Comparison of ENCODE assay signal across 10 cellular contexts in genomic region chr12:109358154-109358869, GRCh38. TPM values are rescaled to one million over a fixed set of nuclear protein-coding genes. Genes with fewer than 3 reads are reported as not detected.
DNase-seq lines count a peak whose midpoint lies in the region; ATAC-seq, FAIRE-seq and TF ChIP-seq lines count a peak whose summit lies in the region.
"Had no signal": no experiment of that assay in that cellular context is flagged by ENCODE, and none has a peak within 500 bp of the region (broad histone marks: within the 10 kb centered on the region; RNA-seq: fewer than 3 reads in every experiment).

No MANE protein-coding gene starts in this region.

- no peak for TF ChIP-seq CTCF in heart left ventricle (IDR thresholded peaks at IDR 0.05)
- no peak for TF ChIP-seq CTCF in K562 (IDR thresholded peaks at IDR 0.05 in 2 of 3, conservative IDR thresholded peaks at IDR 0.05 in 1 of 3; ENCODE audit: insufficient read depth in 2 of 3, low read depth in 1 of 3, low read length in 3 of 3)
- no peak for TF ChIP-seq CTCF in WERI-Rb-1 (IDR thresholded peaks at IDR 0.05; ENCODE audit: low read depth, low read length)
- no peak for TF ChIP-seq CTCF in mammary epithelial cell (conservative IDR thresholded peaks at IDR 0.05 in 1 of 2, IDR thresholded peaks at IDR 0.05 in 1 of 2; ENCODE audit: extremely low read depth in 1 of 2, insufficient read depth in 1 of 2, low read depth in 1 of 2, low read length in 2 of 2)
- no peak for TF ChIP-seq CTCF in Caco-2 (IDR thresholded peaks at IDR 0.05; ENCODE audit: insufficient read depth in 1 of 2, low read depth in 1 of 2, low read length in 1 of 2, severe bottlenecking in 1 of 2, unreplicated experiment in 1 of 2)

- no peak for DNase-seq in right cardiac atrium
- no peak for DNase-seq in heart left ventricle
- no peak for DNase-seq in K562 (ENCODE audit: extremely low read depth in 1 of 4, low spot score in 3 of 4)
- DNase-seq in WERI-Rb-1: no peak
- DNase-seq in mammary epithelial cell: no peak
- DNase-seq in Caco-2: no peak
- DNase-seq in stimulated activated CD4-positive, alpha-beta T cell treated with anti-CD3 and anti-CD28 coated beads, Interleukin-4, amount 100 ng/mL, for 4 hours: no peak
- DNase-seq: cerebellar nuclear complex had no signal

- ATAC-seq in right cardiac atrium (peak; percentile 36 to 61), heart left ventricle (no peak), HG03442 (IDR thresholded peaks at IDR 0.05; ENCODE audit: unreplicated experiment) (peak; percentile 86), K562 (no peak)

- H3K9ac ChIP-seq in K562 (ENCODE audit: insufficient read depth in 1 of 2, low read depth in 2 of 2, low read length in 2 of 2) (no peak overlapping the region), mammary epithelial cell (ENCODE audit: insufficient read depth, low read length) (no peak overlapping the region)

- H3K4me2 ChIP-seq in K562 (ENCODE audit: insufficient read depth, low read length) (no peak overlapping the region), mammary epithelial cell (ENCODE audit: insufficient read depth, low read depth, low read length) (no peak overlapping the region)

- POLR2A ChIA-PET in K562 (lab: Yijun Ruan, JAX): interaction anchor here (0.6 kb wide), 1 partner anchor 598 kb away, joined by 3 read pairs; no protein-coding TSS in a partner anchor
- POLR2A ChIA-PET in Caco-2 (lab: Charles Lee): no interaction called here

- no peak for TF ChIP-seq POLR2A in heart left ventricle (IDR thresholded peaks at IDR 0.05)
- no peak for TF ChIP-seq POLR2A in K562 (conservative IDR thresholded peaks at IDR 0.05)

- H3K27me3 ChIP-seq in right cardiac atrium (ENCODE audit: control insufficient read depth, insufficient read depth) (no peaks in the 10 kb centered on the region), heart left ventricle (peaks cover 0 to 5% (median 0%) of the 10 kb centered on the region in 9 donors), K562 (ENCODE audit: control insufficient read depth in 2 of 2, insufficient read depth in 2 of 2, low read length in 2 of 2) (peaks cover 25 to 41% of the 10 kb centered on the region in 2 experiments), WERI-Rb-1 (ENCODE audit: insufficient read depth, low read depth, severe bottlenecking) (no peaks in the 10 kb centered on the region), mammary epithelial cell (ENCODE audit: insufficient read depth, low read length) (peaks cover 7% of the 10 kb centered on the region), Caco-2 (replicated peaks; ENCODE audit: control insufficient read depth, insufficient read depth, low read length) (no peaks in the 10 kb centered on the region)

- no peak overlapping the region for H2AFZ ChIP-seq in K562 (ENCODE audit: low read depth, low read length)
- H2AFZ ChIP-seq in mammary epithelial cell (ENCODE audit: low read depth, low read length): no peak overlapping the region

- CTCF ChIA-PET in K562 (lab: Yijun Ruan, JAX; ENCODE audit: low intra/inter-chr PET ratio): interaction anchor here (0.6 kb wide), 1 partner anchor 31 kb away, joined by 6 read pairs; no protein-coding TSS in a partner anchor
- CTCF ChIA-PET in mammary epithelial cell (lab: Charles Lee; ENCODE audit: low non-redundant PET): no interaction called here
- CTCF ChIA-PET in Caco-2 (lab: Charles Lee): no interaction called here

- H3K27ac ChIP-seq in right cardiac atrium (ENCODE audit: low read length): no peak overlapping the region
- no peak overlapping the region for H3K27ac ChIP-seq in heart left ventricle
- no peak overlapping the region for H3K27ac ChIP-seq in K562 (ENCODE audit: extremely low read depth, low read depth, low read length)
- H3K27ac ChIP-seq in WERI-Rb-1: no peak overlapping the region
- no peak overlapping the region for H3K27ac ChIP-seq in mammary epithelial cell (ENCODE audit: insufficient read depth, low read depth, low read length)
- H3K27ac ChIP-seq: SJSA1 had no signal

- H3K36me3 Mint-ChIP-seq in Caco-2 (ENCODE audit: insufficient read depth, unreplicated experiment): no peaks in the 10 kb centered on the region

- no peaks in the 10 kb centered on the region for H3K36me3 ChIP-seq in heart left ventricle
- H3K36me3 ChIP-seq in K562 (ENCODE audit: control insufficient read depth, insufficient read depth, low read length): no peaks in the 10 kb centered on the region
- H3K36me3 ChIP-seq in WERI-Rb-1: no peaks in the 10 kb centered on the region
- H3K36me3 ChIP-seq in mammary epithelial cell (ENCODE audit: insufficient read depth, low read length): no peaks in the 10 kb centered on the region
- no peaks in the 10 kb centered on the region for H3K36me3 ChIP-seq in Caco-2 (ENCODE audit: control insufficient read depth, insufficient read depth, low read length)
- H3K36me3 ChIP-seq: SJSA1 had no signal

- H3K4me1 Mint-ChIP-seq in Caco-2 (ENCODE audit: low read depth, unreplicated experiment): no peaks in the 10 kb centered on the region

- H3K4me1 ChIP-seq in right cardiac atrium (ENCODE audit: control insufficient read depth, insufficient read depth, low read length): no peaks in the 10 kb centered on the region
- H3K4me1 ChIP-seq in heart left ventricle: peaks cover 0 to 5% (median 0%) of the 10 kb centered on the region in 12 donors
- H3K4me1 ChIP-seq in K562 (replicated peaks in 1 of 2; ENCODE audit: control insufficient read depth in 2 of 2, insufficient read depth in 2 of 2, low read length in 2 of 2): no peaks in the 10 kb centered on the region
- H3K4me1 ChIP-seq in mammary epithelial cell (ENCODE audit: insufficient read depth, low read length): no peaks in the 10 kb centered on the region
- peaks cover 5% of the 10 kb centered on the region for H3K4me1 ChIP-seq in Caco-2
- H3K4me1 ChIP-seq: SJSA1 had no signal

- in situ Hi-C loops in K562 (cut with MboI) (no loop called here), mammary epithelial cell (cut with MboI; ENCODE audit: low sequenced_read_pairs in 2 of 2) (no loop called here)

- H3K27me3 Mint-ChIP-seq in Caco-2 (ENCODE audit: insufficient read depth, unreplicated experiment): peaks cover 9% of the 10 kb centered on the region

- no peak for TF ChIP-seq RAD21 in K562 (CRISPR knock-in tag; conservative IDR thresholded peaks at IDR 0.05 in 1 of 2, IDR thresholded peaks at IDR 0.05 in 1 of 2)

- no peaks in the 10 kb centered on the region for H3K9me3 ChIP-seq in right cardiac atrium (ENCODE audit: control insufficient read depth, low read length)
- no peaks in the 10 kb centered on the region for H3K9me3 ChIP-seq in heart left ventricle
- H3K9me3 ChIP-seq in K562 (replicated peaks; ENCODE audit: control insufficient read depth, insufficient read depth, low read depth, low read length): no peaks in the 10 kb centered on the region
- no peaks in the 10 kb centered on the region for H3K9me3 ChIP-seq in WERI-Rb-1 (ENCODE audit: severe bottlenecking)
- no peaks in the 10 kb centered on the region for H3K9me3 ChIP-seq in mammary epithelial cell (replicated peaks; ENCODE audit: insufficient read depth, low read length)
- H3K9me3 ChIP-seq in Caco-2: no peaks in the 10 kb centered on the region
- H3K9me3 ChIP-seq: SJSA1 had no signal

- intact Hi-C loops in right cardiac atrium (cut with DNase I) (no loop called here), heart left ventricle (cut with DNase I) (no loop called here), K562 (cut with micrococcal nuclease) (no loop called here), mammary epithelial cell (cut with micrococcal nuclease) (no loop called here), Caco-2 (cut with micrococcal nuclease; ENCODE audit: unreplicated experiment) (no loop called here)

- WGBS in right cardiac atrium: 39% methylated on average over 10 of the region's 10 CpGs
- 46 to 60% (median 53%) methylated on average over 10 of the region's 10 CpGs for WGBS in heart left ventricle, 4 donors
- 2% methylated on average over 10 of the region's 10 CpGs for WGBS in K562 (ENCODE audit: insufficient coverage, low coverage, missing lambda C conversion rate)
- WGBS in mammary epithelial cell (ENCODE audit: low coverage, missing lambda C conversion rate): 79% methylated on average over 10 of the region's 10 CpGs

- no peak overlapping the region for H3K4me3 Mint-ChIP-seq in Caco-2 (ENCODE audit: unreplicated experiment)

- BruUV-seq in K562 (replicated peaks; lab: Mats Ljungman, UMichigan) (no TSS peak), mammary epithelial cell (replicated peaks; lab: Mats Ljungman, UMichigan) (no TSS peak), Caco-2 (replicated peaks; lab: Mats Ljungman, UMichigan) (no TSS peak)

- H3K9me3 Mint-ChIP-seq in Caco-2 (ENCODE audit: unreplicated experiment): no peaks in the 10 kb centered on the region

- no peak overlapping the region for H3K27ac Mint-ChIP-seq in Caco-2 (ENCODE audit: unreplicated experiment)

- no peaks in the 10 kb centered on the region for H3K79me2 ChIP-seq in K562 (ENCODE audit: control insufficient read depth, insufficient read depth, low read length)
- no peaks in the 10 kb centered on the region for H3K79me2 ChIP-seq in mammary epithelial cell (ENCODE audit: insufficient read depth, low read length)

- H3K4me3 ChIP-seq in right cardiac atrium (ENCODE audit: low read length): peak overlapping the region; percentile 23
- H3K4me3 ChIP-seq in heart left ventricle: peak overlapping the region in 3 of 12 donors; percentile 30 to 32 (median 30)
- no peak overlapping the region for H3K4me3 ChIP-seq in K562
- H3K4me3 ChIP-seq in WERI-Rb-1 (ENCODE audit: low read depth, low read length): no peak overlapping the region
- no peak overlapping the region for H3K4me3 ChIP-seq in mammary epithelial cell (replicated peaks in 1 of 3; ENCODE audit: insufficient read depth in 1 of 3, low read depth in 2 of 3, low read length in 3 of 3)
- H3K4me3 ChIP-seq in Caco-2 (ENCODE audit: low read depth, low read length): no peak overlapping the region
- H3K4me3 ChIP-seq: SJSA1 had no signal

- dilution Hi-C loops in mammary epithelial cell (cut with HindIII; ENCODE audit: low sequenced_read_pairs): no loop called here

- no peak for FAIRE-seq in K562 (lab: Jason Lieb, UNC)

- TF ChIP-seq EP300 in K562 (IDR thresholded peaks at IDR 0.05; ENCODE audit: low read length): no peak

- H4K20me1 ChIP-seq in K562 (replicated peaks; ENCODE audit: control insufficient read depth, insufficient read depth, low read length) (no peaks in the 10 kb centered on the region; the same call in 1 of the 2 replicates), mammary epithelial cell (ENCODE audit: insufficient read depth, low read length) (no peaks in the 10 kb centered on the region)

- no peaks in the 10 kb centered on the region for H3K9me1 ChIP-seq in K562 (ENCODE audit: control insufficient read depth, insufficient read depth, low read length)

RNA-seq across cellular contexts. Expression of gene MYO1H, which starts 10.6 kb away (rescaled TPM):
- total RNA-seq in right cardiac atrium (under 1 TPM; 0.31 to 0.88 (median 0.51) TPM), heart left ventricle (under 1 TPM in 6 of 9 donors, not detected in 3; 0.12 to 1.00 (median 0.22) TPM), K562 (2014; rRNA removed) (not detected in 2 replicates), K562 (2014; rRNA removed; fragmentation: Illumina TruSeq; extraction: Trizol) (not detected in 2 replicates), K562 (2015; rRNA removed; fragmentation: Illumina TruSeq; extraction: Trizol) (not detected in 2 replicates), K562 (2021) (not detected in 2 replicates), mammary epithelial cell (not detected), Caco-2 (2022) (0.18 TPM in 1 of 2 replicates, not detected in the other)
- polyA plus RNA-seq in right cardiac atrium (0.09 TPM), heart left ventricle (under 1 TPM; 0.04 to 0.28 TPM), K562 (2011; rRNA removed) (not detected in 2 replicates), K562 (2014; fragmentation: Illumina TruSeq; extraction: Trizol) (not detected in 2 replicates), K562 (2014; fragmentation: Nextera tagmentation; extraction: Ambion mirVana) (not detected), K562 (2014; rRNA removed) (not detected in 2 replicates), mammary epithelial cell (not detected)
- total RNA-seq in K562 (2011; cell fraction: chromatin; rRNA removed; ENCODE audit: low replicate concordance): not detected in 2 replicates
- not detected in 2 replicates for total RNA-seq in K562 (2011; cell fraction: nucleolus; rRNA removed)
- 0.44 TPM in 1 of 2 replicates, not detected in the other for total RNA-seq in K562 (2011; cell fraction: nucleoplasm; rRNA removed)
- polyA plus RNA-seq in K562 (2011; cell fraction: cytosol; rRNA removed): not detected in 2 replicates
- not detected in 2 replicates for polyA plus RNA-seq in K562 (2011; cell fraction: nucleus; rRNA removed)
- 0.01 TPM in 1 of 2 replicates, not detected in the other for polyA plus RNA-seq in K562 (2012)
- polyA minus RNA-seq in K562 (2011; rRNA and poly(A)+ RNA removed): not detected in 2 replicates
- not detected in 2 replicates for polyA minus RNA-seq in K562 (2011; cell fraction: cytosol; rRNA and poly(A)+ RNA removed)
- polyA minus RNA-seq in K562 (2011; cell fraction: nucleus; rRNA and poly(A)+ RNA removed): not detected in 2 replicates
- polyA minus RNA-seq in mammary epithelial cell: not detected
- total RNA-seq: SJSA1 had no signal

RNA-seq across cellular contexts. Expression of gene FOXN4, which starts 49.2 kb away (rescaled TPM):
- total RNA-seq in right cardiac atrium (not detected), heart left ventricle (not detected), K562 (2014; rRNA removed) (not detected in 2 replicates), K562 (2014; rRNA removed; fragmentation: Illumina TruSeq; extraction: Trizol) (not detected in 2 replicates), K562 (2015; rRNA removed; fragmentation: Illumina TruSeq; extraction: Trizol) (not detected in 2 replicates), K562 (2021) (not detected in 2 replicates), mammary epithelial cell (not detected), Caco-2 (2022) (0.49 and 0.95 TPM in 2 replicates)
- polyA plus RNA-seq in right cardiac atrium (not detected), heart left ventricle (not detected), K562 (2011; rRNA removed) (not detected in 2 replicates), K562 (2014; fragmentation: Illumina TruSeq; extraction: Trizol) (not detected in 2 replicates), K562 (2014; fragmentation: Nextera tagmentation; extraction: Ambion mirVana) (not detected), K562 (2014; rRNA removed) (not detected in 2 replicates), mammary epithelial cell (not detected)
- total RNA-seq in K562 (2011; cell fraction: chromatin; rRNA removed; ENCODE audit: low replicate concordance): not detected in 2 replicates
- not detected in 2 replicates for total RNA-seq in K562 (2011; cell fraction: nucleolus; rRNA removed)
- not detected in 2 replicates for total RNA-seq in K562 (2011; cell fraction: nucleoplasm; rRNA removed)
- polyA plus RNA-seq in K562 (2011; cell fraction: cytosol; rRNA removed): not detected in 2 replicates
- polyA plus RNA-seq in K562 (2011; cell fraction: nucleus; rRNA removed): not detected in 2 replicates
- polyA plus RNA-seq in K562 (2012): not detected in 2 replicates
- not detected in 2 replicates for polyA minus RNA-seq in K562 (2011; rRNA and poly(A)+ RNA removed)
- polyA minus RNA-seq in K562 (2011; cell fraction: cytosol; rRNA and poly(A)+ RNA removed): not detected in 2 replicates
- not detected in 2 replicates for polyA minus RNA-seq in K562 (2011; cell fraction: nucleus; rRNA and poly(A)+ RNA removed)
- polyA minus RNA-seq in mammary epithelial cell: not detected
- total RNA-seq: SJSA1 had no signal

Comparison
In these comparisons a context has a peak if more than half of its experiments do, and no peak if none do; other contexts are left out.
1. ATAC-seq: peak in right cardiac atrium (2 of 2) and HG03442 (single experiment); none in heart left ventricle (0 of 4) and K562 (single experiment).